ENCODE assay signal across 8 cellular contexts in genomic region chr18:50287441-50288347, GRCh38. TPM values are rescaled to one million over a fixed set of nuclear protein-coding genes. Genes with fewer than 3 reads are reported as not detected.
DNase-seq lines count a peak whose midpoint lies in the region; ATAC-seq and TF ChIP-seq lines count a peak whose summit lies in the region.

CXXC1 (minus strand) TSS chr18:50287692; CDS start chr18:50287589, 103 bp downstream.

- H3K4me3 Mint-ChIP-seq in activated B cell treated with CpG ODN at 0.5 μM for 24 hours: peak within 1 kb of the TSS; percentile 99

- H3K9me3 Mint-ChIP-seq in activated B cell treated with CpG ODN at 0.5 μM for 24 hours: no peaks in the 10 kb centered on the region

- ATAC-seq in GM19023 (IDR thresholded peaks at IDR 0.05; ENCODE audit: unreplicated experiment) (peak; percentile 90), HG03280 (IDR thresholded peaks at IDR 0.05; ENCODE audit: unreplicated experiment) (peak; percentile 88), activated B cell treated with CpG ODN at 0.5 μM for 24 hours (ENCODE audit: low read depth) (peak; percentile 87)

- TF ChIP-seq POLR2A in spleen (IDR thresholded peaks at IDR 0.05): peak in 1 of 3 donors; percentile 48

- H3K27me3 ChIP-seq in spleen (replicated peaks in 1 of 7): no peaks in the 10 kb centered on the region

- TF ChIP-seq CTCF in AG10803 (conservative IDR thresholded peaks at IDR 0.05; ENCODE audit: low read length) (peak; percentile 41), activated B cell treated with CpG ODN at 0.5 μM for 24 hours (IDR thresholded peaks at IDR 0.05) (no peak), spleen (IDR thresholded peaks at IDR 0.05 in 8 of 11, conservative IDR thresholded peaks at IDR 0.05 in 3 of 11) (peak; percentile 64 to 91 (median 84))

- peaks cover 47% of the 10 kb centered on the region for H3K36me3 Mint-ChIP-seq in activated B cell treated with CpG ODN at 0.5 μM for 24 hours (ENCODE audit: low read depth)

- peaks cover 23% of the 10 kb centered on the region for H3K4me1 Mint-ChIP-seq in activated B cell treated with CpG ODN at 0.5 μM for 24 hours

- H3K27ac Mint-ChIP-seq in activated B cell treated with CpG ODN at 0.5 μM for 24 hours: peak within 1 kb of the TSS; percentile 95

- H3K36me3 ChIP-seq in spleen: peaks cover 0 to 35% (median 30%) of the 10 kb centered on the region in 6 donors

- H3K27ac ChIP-seq in caudate nucleus (ENCODE audit: low read depth, low read length) (peak within 1 kb of the TSS; percentile 95), spleen (peak within 1 kb of the TSS; percentile 77 to 95 (median 89))

- H3K4me1 ChIP-seq in spleen: peaks cover 13 to 50% (median 22%) of the 10 kb centered on the region in 6 donors

- CTCF ChIA-PET in activated B cell treated with CpG ODN at 0.5 μM for 24 hours (lab: Charles Lee): interaction anchor here (1.0 kb wide), 1 partner anchor 70 kb away, joined by 5 read pairs; no protein-coding TSS in a partner anchor

- WGBS in spleen, 5 donors: 0 to 1% (median 0%) methylated on average over 38 to 76 of the region's 76 CpGs

- H3K4me3 ChIP-seq in AG10803 (ENCODE audit: low read length) (peak within 1 kb of the TSS; percentile 91), spleen (peak within 1 kb of the TSS; percentile 54 to 96 (median 87))

- no peaks in the 10 kb centered on the region for H3K27me3 Mint-ChIP-seq in activated B cell treated with CpG ODN at 0.5 μM for 24 hours

- intact Hi-C loops in activated B cell treated with CpG ODN at 0.5 μM for 24 hours (cut with micrococcal nuclease): loop anchor here (1.0 to 5.0 kb wide), 12 partner anchors 11 to 1355 kb away; partner anchors contain the start of genes C18orf32, CFAP53, ELAC1 and RPL17
- intact Hi-C loops in spleen (cut with DNase I; ENCODE audit: low total_unique reads): loop anchor here (10.0 kb wide), 1 partner anchor 87 kb away; the partner anchor contains the start of gene SKA1

- H3K9me3 ChIP-seq in spleen: no peaks in the 10 kb centered on the region

- POLR2A ChIA-PET in activated B cell treated with CpG ODN at 0.5 μM for 24 hours (lab: Charles Lee): interaction anchor here (1.0 kb wide), 1 partner anchor 20 kb away, joined by 4 read pairs; no protein-coding TSS in a partner anchor

- peak; percentile 99 for DNase-seq in AG10803 (ENCODE audit: low read depth)
- peak; percentile 99 for DNase-seq in NCI-H345 (lab: John Stamatoyannopoulos, UW)
- peak; percentile 88 for DNase-seq in activated B cell treated with CpG ODN at 0.5 μM for 24 hours
- peak; percentile 83 to 100 (median 98) for DNase-seq in caudate nucleus (lab: John Stamatoyannopoulos, UW)
- peak; percentile 98 for DNase-seq in inferior parietal cortex (ENCODE audit: extremely low spot score)
- peak; percentile 100 for DNase-seq in spleen

RNA-seq across cellular contexts. Expression of gene CXXC1, which starts in this region (rescaled TPM):
- total RNA-seq in activated B cell treated with CpG ODN at 0.5 μM for 24 hours: 126 and 134 TPM in 2 replicates
- total RNA-seq in spleen: 100 to 1,000 TPM in 4 of 7 donors, 10 to 100 TPM in 3; 92.9 to 129 (median 102) TPM
- polyA plus RNA-seq in spleen: 100 to 1,000 TPM in 2 of 3 donors, 10 to 100 TPM in 1; 53.6 to 108 (median 102) TPM

Comparison
In these comparisons a context has a peak if more than half of its experiments do, and no peak if none do; other contexts are left out.
1. Peak in every context shown above with its lines: DNase-seq, ATAC-seq, H3K4me3 ChIP-seq and H3K27ac ChIP-seq.